In the genomic region with DNA sequence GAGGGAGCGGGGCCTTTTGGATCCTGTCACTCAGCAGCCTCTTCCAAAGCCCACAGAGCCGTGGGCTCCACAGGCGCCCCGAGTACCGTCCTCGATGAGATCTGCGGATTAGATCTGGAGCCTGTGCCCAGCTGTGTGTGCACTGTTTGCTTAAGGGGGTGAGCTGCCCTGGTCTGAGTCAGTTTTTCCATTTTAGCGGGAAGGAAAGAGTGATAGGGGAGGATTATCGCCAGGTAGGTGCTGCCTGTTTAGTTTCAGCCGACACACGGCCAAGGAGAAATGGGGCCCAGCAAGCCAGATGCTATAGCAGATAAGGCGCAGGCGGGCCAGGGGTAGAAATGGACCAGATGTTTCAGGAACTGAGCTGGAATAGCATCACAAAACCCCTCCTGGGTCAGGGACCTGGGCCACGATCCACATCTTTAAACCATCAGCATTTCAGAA, we compare ENCODE assay signal across 16 cellular contexts. TPM values are rescaled to one million over a fixed set of nuclear protein-coding genes. Genes with fewer than 3 reads are reported as not detected.
DNase-seq lines count a peak whose midpoint lies in the region; ATAC-seq and TF ChIP-seq lines count a peak whose summit lies in the region.
"Had no signal": no experiment of that assay in that cellular context is flagged by ENCODE, and none has a peak within 500 bp of the region (broad histone marks: within the 10 kb centered on the region; RNA-seq: fewer than 3 reads in every experiment).

No MANE protein-coding gene starts in this region.

- ATAC-seq in gastroesophageal sphincter (no peak), GM21360 (IDR thresholded peaks at IDR 0.05; ENCODE audit: unreplicated experiment) (no peak), GM18867 (IDR thresholded peaks at IDR 0.05; ENCODE audit: unreplicated experiment) (no peak)
- ATAC-seq: naive thymus-derived CD4-positive, alpha-beta T cell; stimulated activated naive CD8-positive, alpha-beta T cell treated with anti-CD3 and anti-CD28 coated beads, Interleukin-15, Interleukin-2, amounts not matched to agents 100 U/mL and 50 U/mL, for 24 hours had no signal

- TF ChIP-seq EP300 in gastroesophageal sphincter (IDR thresholded peaks at IDR 0.05) = no peak

- no peak overlapping the region for H3K27ac ChIP-seq in left ventricle myocardium inferior (replicated peaks)
- H3K27ac ChIP-seq in gastroesophageal sphincter = peak overlapping the region; percentile 25 to 92 (median 85)
- peak overlapping the region; percentile 19 to 22 for H3K27ac ChIP-seq in prostate gland
- peak overlapping the region; percentile 37 for H3K27ac ChIP-seq in vagina

- WGBS in gastroesophageal sphincter (ENCODE audit: low coverage in 1 of 2), 2 donors = 27 to 42% methylated on average over 6 to 11 of the region's 14 CpGs
- WGBS in prostate gland = 65% methylated on average over 14 of the region's 14 CpGs

- TF ChIP-seq POLR2A in gastroesophageal sphincter (IDR thresholded peaks at IDR 0.05) (no peak), prostate gland (IDR thresholded peaks at IDR 0.05) (no peak), vagina (IDR thresholded peaks at IDR 0.05) (no peak)

- H3K4me1 ChIP-seq in left ventricle myocardium inferior (peaks cover 34% of the 10 kb centered on the region), gastroesophageal sphincter (peaks cover 20 to 92% (median 52%) of the 10 kb centered on the region in 3 donors), prostate gland (replicated peaks) (no peaks in the 10 kb centered on the region), vagina (peaks cover 79% of the 10 kb centered on the region)
- H3K4me1 ChIP-seq: Caco-2 had no signal

- DNase-seq in left ventricle myocardium inferior = peak; percentile 10
- DNase-seq in cardiac septum (ENCODE audit: low spot score) = no peak
- no peak for DNase-seq in prostate gland (ENCODE audit: low spot score)
- no peak for DNase-seq in vagina (ENCODE audit: extremely low spot score in 2 of 2)
- DNase-seq in NOMO-1 treated with DMSO at 0.1 percent for 48 hours (lab: John Stamatoyannopoulos, UW; ENCODE audit: unreplicated experiment) = no peak
- DNase-seq: activated CD4-positive, CD25-positive, alpha-beta regulatory T cell treated with anti-CD3 and anti-CD28 coated beads, Interleukin-2, amount 50 U/mL, for 72 hours; Caco-2; naive thymus-derived CD4-positive, alpha-beta T cell; NCI-H1105 treated with DMSO at 0.1 percent for 48 hours; NCI-H2081 treated with DMSO at 0.1 percent for 48 hours; NCI-H524 had no signal

- no peak for TF ChIP-seq CTCF in left ventricle myocardium inferior (IDR thresholded peaks at IDR 0.05; ENCODE audit: borderline replicate concordance)
- TF ChIP-seq CTCF in gastroesophageal sphincter (IDR thresholded peaks at IDR 0.05) = no peak
- no peak for TF ChIP-seq CTCF in prostate gland (IDR thresholded peaks at IDR 0.05)
- no peak for TF ChIP-seq CTCF in vagina (IDR thresholded peaks at IDR 0.05)

- intact Hi-C loops in left ventricle myocardium inferior (cut with micrococcal nuclease) = no loop called here
- intact Hi-C loops in cardiac septum (cut with DNase I) = no loop called here
- intact Hi-C loops in prostate gland (cut with DNase I) = loop anchor here (5.0 kb wide), 1 partner anchor 73 kb away; no protein-coding TSS in a partner anchor
- intact Hi-C loops in vagina (cut with DNase I) = no loop called here

- H3K27me3 ChIP-seq in left ventricle myocardium inferior (ENCODE audit: low read depth) (no peaks in the 10 kb centered on the region), gastroesophageal sphincter (no peaks in the 10 kb centered on the region), prostate gland (replicated peaks; ENCODE audit: insufficient read depth) (no peaks in the 10 kb centered on the region), vagina (no peaks in the 10 kb centered on the region)

- H3K4me3 ChIP-seq in left ventricle myocardium inferior (no peak overlapping the region), gastroesophageal sphincter (no peak overlapping the region), prostate gland (no peak overlapping the region), vagina (no peak overlapping the region)
- H3K4me3 ChIP-seq: lung had no signal

- no peaks in the 10 kb centered on the region for H3K36me3 ChIP-seq in left ventricle myocardium inferior
- no peaks in the 10 kb centered on the region for H3K36me3 ChIP-seq in gastroesophageal sphincter
- no peaks in the 10 kb centered on the region for H3K36me3 ChIP-seq in prostate gland
- H3K36me3 ChIP-seq in vagina = no peaks in the 10 kb centered on the region

- H3K9me3 ChIP-seq in left ventricle myocardium inferior (replicated peaks) (peaks cover 6% of the 10 kb centered on the region), gastroesophageal sphincter (no peaks in the 10 kb centered on the region), prostate gland (no peaks in the 10 kb centered on the region), vagina (no peaks in the 10 kb centered on the region)

RNA-seq across cellular contexts. Expression of a gene that starts 18.1 kb away (rescaled TPM):
- total RNA-seq in left ventricle myocardium inferior (13.9 TPM), cardiac septum (21.6 TPM), gastroesophageal sphincter (10 to 100 TPM; 48.5 to 86.4 (median 74.9) TPM), prostate gland (10 to 100 TPM; 16.9 to 36.0 TPM), vagina (36.6 TPM)
